Comparison of ENCODE assay signal across 9 cellular contexts in the genomic region with DNA sequence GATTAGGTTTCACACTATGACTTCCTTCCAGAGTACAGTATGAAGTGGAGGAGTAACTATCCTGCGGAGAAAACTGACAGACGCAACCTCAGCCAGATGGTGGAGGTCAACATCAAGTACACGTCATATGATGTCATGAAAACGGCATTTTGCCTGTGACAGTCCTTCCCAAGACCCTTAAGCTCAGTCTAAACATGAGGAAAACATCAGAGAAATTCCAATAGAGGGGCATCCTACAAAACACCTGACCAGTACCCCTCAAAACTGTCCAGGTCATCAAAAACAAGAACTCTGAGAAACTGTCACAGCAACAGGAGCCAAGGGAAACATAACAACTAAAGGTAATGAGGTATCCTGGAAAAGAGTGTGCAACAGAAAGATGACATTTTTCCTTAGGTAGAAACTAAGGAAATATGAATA. TPM values are rescaled to one million over a fixed set of nuclear protein-coding genes. Genes with fewer than 3 reads are reported as not detected.
DNase-seq lines count a peak whose midpoint lies in the region; ATAC-seq, FAIRE-seq and TF ChIP-seq lines count a peak whose summit lies in the region.
"Had no signal": no experiment of that assay in that cellular context is flagged by ENCODE, and none has a peak within 500 bp of the region (broad histone marks: within the 10 kb centered on the region; RNA-seq: fewer than 3 reads in every experiment).

No MANE protein-coding gene starts in this region.

- H3K4me1 ChIP-seq in K562 (replicated peaks in 1 of 2; ENCODE audit: control insufficient read depth in 2 of 2, insufficient read depth in 2 of 2, low read length in 2 of 2) (peaks cover 34 to 41% of the 10 kb centered on the region in 2 experiments), osteoblast (ENCODE audit: insufficient read depth, low read length) (peaks cover 15% of the 10 kb centered on the region), gastroesophageal sphincter (peaks cover 0 to 79% (median 11%) of the 10 kb centered on the region in 3 donors)

- ATAC-seq in K562 (peak; percentile 14), gastroesophageal sphincter (no peak), GM21447 (IDR thresholded peaks at IDR 0.05; ENCODE audit: unreplicated experiment) (no peak)

- peak in 1 of 2 experiments; percentile 17; a peak in 2 of 4 replicates for TF ChIP-seq RAD21 in K562 (CRISPR knock-in tag; conservative IDR thresholded peaks at IDR 0.05 in 1 of 2, IDR thresholded peaks at IDR 0.05 in 1 of 2)

- H3K36me3 ChIP-seq in K562 (ENCODE audit: control insufficient read depth, insufficient read depth, low read length) (peaks cover 14% of the 10 kb centered on the region; the same call in 2 of the 3 replicates), osteoblast (ENCODE audit: insufficient read depth, low read length) (no peaks in the 10 kb centered on the region), gastroesophageal sphincter (peaks cover 0 to 4% of the 10 kb centered on the region in 2 donors)

- in situ Hi-C loops in K562 (cut with MboI), result loop anchor here (10.0 kb wide), 1 partner anchor 1668 kb away; no protein-coding TSS in a partner anchor

- POLR2A ChIA-PET in K562 (lab: Yijun Ruan, JAX), result interaction anchor here (1.1 to 3.8 kb wide), 18 partner anchors 8 to 457 kb away, joined by 3 to 31 read pairs (median 12); a partner anchor contains a TSS

- no TSS peak for BruUV-seq in K562 (replicated peaks; lab: Mats Ljungman, UMichigan)

- 9% methylated on average over 4 of the region's 4 CpGs for WGBS in K562 (ENCODE audit: insufficient coverage, low coverage, missing lambda C conversion rate)
- 29 to 33% methylated on average over 4 of the region's 4 CpGs for WGBS in gastroesophageal sphincter (ENCODE audit: low coverage in 1 of 2), 2 donors

- peak overlapping the region in 1 of 2 experiments; percentile 97; a peak in 1 of 4 replicates for H3K9ac ChIP-seq in K562 (ENCODE audit: insufficient read depth in 1 of 2, low read depth in 2 of 2, low read length in 2 of 2)

- H3K4me2 ChIP-seq in K562 (ENCODE audit: insufficient read depth, low read length) (peak overlapping the region; percentile 28; the same call in 1 of the 2 replicates), osteoblast (ENCODE audit: insufficient read depth, low read length) (peak overlapping the region; percentile 74)

- peak; percentile 68 for FAIRE-seq in K562 (lab: Jason Lieb, UNC)

- TF ChIP-seq POLR2A in K562 (conservative IDR thresholded peaks at IDR 0.05), result no peak
- TF ChIP-seq POLR2A in gastroesophageal sphincter (IDR thresholded peaks at IDR 0.05), result no peak

- H2AFZ ChIP-seq in K562 (ENCODE audit: low read depth, low read length) (no peak overlapping the region), osteoblast (ENCODE audit: low read length) (no peak overlapping the region)

- TF ChIP-seq EP300 in K562 (IDR thresholded peaks at IDR 0.05; ENCODE audit: low read length), result no peak
- no peak for TF ChIP-seq EP300 in gastroesophageal sphincter (IDR thresholded peaks at IDR 0.05)

- H3K27me3 ChIP-seq in K562 (ENCODE audit: control insufficient read depth in 2 of 2, insufficient read depth in 2 of 2, low read length in 2 of 2), result no peaks in the 10 kb centered on the region
- no peaks in the 10 kb centered on the region for H3K27me3 ChIP-seq in osteoblast (ENCODE audit: insufficient read depth, low read length)
- H3K27me3 ChIP-seq in gastroesophageal sphincter, result no peaks in the 10 kb centered on the region

- DNase-seq in DMS153 (lab: John Stamatoyannopoulos, UW) (peak; percentile 20), DMS153 treated with DMSO at 0.1 percent for 48 hours (lab: John Stamatoyannopoulos, UW; ENCODE audit: unreplicated experiment) (no peak), NCI-H2227 (lab: John Stamatoyannopoulos, UW; ENCODE audit: unreplicated experiment) (peak; percentile 55), K562 (ENCODE audit: extremely low read depth in 1 of 4, low spot score in 3 of 4) (peak; percentile 33 to 77 (median 36)), osteoblast (ENCODE audit: insufficient read length, low spot score, missing footprints) (no peak)
- DNase-seq in activated CD8-positive, alpha-beta memory T cell treated with anti-CD3 and anti-CD28 coated beads, Interleukin-2, amount 50 U/mL, for 4 hours, result no peak
- DNase-seq: 8988T had no signal

- no peaks in the 10 kb centered on the region for H3K9me1 ChIP-seq in K562 (ENCODE audit: control insufficient read depth, insufficient read depth, low read length)

- intact Hi-C loops in K562 (cut with micrococcal nuclease), result loop anchor here (5.0 kb wide), 1 partner anchor 205 kb away; a partner anchor contains a TSS

- CTCF ChIA-PET in K562 (lab: Yijun Ruan, JAX; ENCODE audit: low intra/inter-chr PET ratio), result no interaction called here

- H3K9me3 ChIP-seq in K562 (replicated peaks; ENCODE audit: control insufficient read depth, insufficient read depth, low read depth, low read length) (no peaks in the 10 kb centered on the region), osteoblast (ENCODE audit: low read depth, low read length) (no peaks in the 10 kb centered on the region), gastroesophageal sphincter (no peaks in the 10 kb centered on the region)

- H3K4me3 ChIP-seq in K562 (no peak overlapping the region), osteoblast (ENCODE audit: insufficient read depth, low read length) (no peak overlapping the region), gastroesophageal sphincter (no peak overlapping the region)

- H3K79me2 ChIP-seq in K562 (ENCODE audit: control insufficient read depth, insufficient read depth, low read length) (peaks cover 58% of the 10 kb centered on the region), osteoblast (ENCODE audit: insufficient read depth, low read length) (peaks cover 46% of the 10 kb centered on the region)

- TF ChIP-seq CTCF in K562 (IDR thresholded peaks at IDR 0.05 in 2 of 3, conservative IDR thresholded peaks at IDR 0.05 in 1 of 3; ENCODE audit: insufficient read depth in 2 of 3, low read depth in 1 of 3, low read length in 3 of 3) (no peak), osteoblast (IDR thresholded peaks at IDR 0.05; ENCODE audit: extremely low read depth, low read depth, low read length) (no peak), gastroesophageal sphincter (IDR thresholded peaks at IDR 0.05) (no peak)

- H3K27ac ChIP-seq in K562 (ENCODE audit: extremely low read depth, low read depth, low read length) (peak overlapping the region; percentile 100), osteoblast (ENCODE audit: low read depth, low read length) (peak overlapping the region; percentile 48), gastroesophageal sphincter (peak overlapping the region in 1 of 4 donors; percentile 89)

- H4K20me1 ChIP-seq in K562 (replicated peaks; ENCODE audit: control insufficient read depth, insufficient read depth, low read length), result 0 out of 2 replicates have a peak, but pooled peaks cover 4% of the 10 kb centered on the region
- peaks cover 11% of the 10 kb centered on the region for H4K20me1 ChIP-seq in osteoblast (ENCODE audit: insufficient read depth, low read length)

TF ChIP-seq in K562, 482 proteins besides CTCF, POLR2A, EP300 and RAD21 (continues in another document):
- no peak for TF ChIP-seq ZNF12 (CRISPR knock-in tag; IDR thresholded peaks at IDR 0.05)
- TF ChIP-seq NBN (IDR thresholded peaks at IDR 0.05; ENCODE audit: low read depth), result peak; percentile 27; the same call in 1 of the 2 replicates
- TF ChIP-seq, protein P1, sequence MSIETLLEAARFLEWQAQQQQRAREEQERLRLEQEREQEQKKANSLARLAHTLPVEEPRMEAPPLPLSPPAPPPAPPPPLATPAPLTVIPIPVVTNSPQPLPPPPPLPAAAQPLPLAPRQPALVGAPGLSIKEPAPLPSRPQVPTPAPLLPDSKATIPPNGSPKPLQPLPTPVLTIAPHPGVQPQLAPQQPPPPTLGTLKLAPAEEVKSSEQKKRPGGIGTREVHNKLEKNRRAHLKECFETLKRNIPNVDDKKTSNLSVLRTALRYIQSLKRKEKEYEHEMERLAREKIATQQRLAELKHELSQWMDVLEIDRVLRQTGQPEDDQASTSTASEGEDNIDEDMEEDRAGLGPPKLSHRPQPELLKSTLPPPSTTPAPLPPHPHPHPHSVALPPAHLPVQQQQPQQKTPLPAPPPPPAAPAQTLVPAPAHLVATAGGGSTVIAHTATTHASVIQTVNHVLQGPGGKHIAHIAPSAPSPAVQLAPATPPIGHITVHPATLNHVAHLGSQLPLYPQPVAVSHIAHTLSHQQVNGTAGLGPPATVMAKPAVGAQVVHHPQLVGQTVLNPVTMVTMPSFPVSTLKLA (conservative IDR thresholded peaks at IDR 0.05), result peak; percentile 32 to 52; a peak in 1 of 4 replicates
- TF ChIP-seq CEBPB (tag; IDR thresholded peaks at IDR 0.05), result no peak
- TF ChIP-seq ADNP (tag; IDR thresholded peaks at IDR 0.05), result no peak
- no peak for TF ChIP-seq ZNF668 (CRISPR knock-in tag; IDR thresholded peaks at IDR 0.05)
- peak; percentile 37 for TF ChIP-seq TAF9B (IDR thresholded peaks at IDR 0.05; ENCODE audit: partially characterized antibody)
- TF ChIP-seq, protein P2, sequence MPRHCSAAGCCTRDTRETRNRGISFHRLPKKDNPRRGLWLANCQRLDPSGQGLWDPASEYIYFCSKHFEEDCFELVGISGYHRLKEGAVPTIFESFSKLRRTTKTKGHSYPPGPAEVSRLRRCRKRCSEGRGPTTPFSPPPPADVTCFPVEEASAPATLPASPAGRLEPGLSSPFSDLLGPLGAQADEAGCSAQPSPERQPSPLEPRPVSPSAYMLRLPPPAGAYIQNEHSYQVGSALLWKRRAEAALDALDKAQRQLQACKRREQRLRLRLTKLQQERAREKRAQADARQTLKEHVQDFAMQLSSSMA (CRISPR knock-in tag; IDR thresholded peaks at IDR 0.05), result no peak

RNA-seq across cellular contexts. Expression of a gene that starts 1.7 kb away (rescaled TPM):
- under 0.01 TPM in 2 replicates for total RNA-seq in K562 (2011; cell fraction: chromatin; rRNA removed; ENCODE audit: low replicate concordance)
- total RNA-seq in K562 (2011; cell fraction: nucleolus; rRNA removed), result under 0.01 TPM in 2 replicates
- under 0.01 TPM in 2 replicates for total RNA-seq in K562 (2011; cell fraction: nucleoplasm; rRNA removed)
- total RNA-seq in K562 (2014; rRNA removed), result not detected in 2 replicates
- 90.8 TPM in 1 of 2 replicates, not detected in the other for total RNA-seq in K562 (2014; rRNA removed; fragmentation: Illumina TruSeq; extraction: Trizol)
- total RNA-seq in K562 (2015; rRNA removed; fragmentation: Illumina TruSeq; extraction: Trizol), result not detected in 2 replicates
- total RNA-seq in K562 (2021), result 8.6 TPM in 1 of 2 replicates, not detected in the other
- polyA plus RNA-seq in K562 (2011; rRNA removed), result not detected in 2 replicates
- polyA plus RNA-seq in K562 (2011; cell fraction: cytosol; rRNA removed), result not detected in 2 replicates
- polyA plus RNA-seq in K562 (2011; cell fraction: nucleus; rRNA removed), result under 0.01 TPM in 1 of 2 replicates, not detected in the other
- not detected in 2 replicates for polyA plus RNA-seq in K562 (2012)
- not detected in 2 replicates for polyA plus RNA-seq in K562 (2014; fragmentation: Illumina TruSeq; extraction: Trizol)
- polyA plus RNA-seq in K562 (2014; fragmentation: Nextera tagmentation; extraction: Ambion mirVana), result not detected
- not detected in 2 replicates for polyA plus RNA-seq in K562 (2014; rRNA removed)
- 3,330 and 5,735 TPM in 2 replicates for polyA minus RNA-seq in K562 (2011; rRNA and poly(A)+ RNA removed)
- polyA minus RNA-seq in K562 (2011; cell fraction: cytosol; rRNA and poly(A)+ RNA removed), result 3,188 and 9,893 TPM in 2 replicates
- polyA minus RNA-seq in K562 (2011; cell fraction: nucleus; rRNA and poly(A)+ RNA removed), result under 0.01 TPM in 2 replicates
- total RNA-seq in osteoblast, result under 0.01 TPM in 1 of 2 replicates, not detected in the other
- not detected for total RNA-seq in gastroesophageal sphincter

Comparison
In these comparisons a context has a peak if more than half of its experiments do, and no peak if none do; other contexts are left out.
1. DNase-seq: peak in DMS153 (single experiment), NCI-H2227 (single experiment) and K562 (4 of 4); none in DMS153 treated with DMSO at 0.1 percent for 48 hours (single experiment), osteoblast (single experiment) and activated CD8-positive, alpha-beta memory T cell treated with anti-CD3 and anti-CD28 coated beads, Interleukin-2, amount 50 U/mL, for 4 hours (single experiment).